1 cellular context compared by ENCODE assay signal in genomic region chr1:175853681-175854080, GRCh38.
TF ChIP-seq lines count a peak whose summit lies in the region.

No MANE protein-coding gene starts in this region.

TF ChIP-seq in HEK293T, 16 proteins besides CTCF, POLR2A, EP300 and RAD21 (continued from another document):
- TF ChIP-seq L3MBTL2 (conservative IDR thresholded peaks at IDR 0.05) (no peak), HDGF (IDR thresholded peaks at IDR 0.05; ENCODE audit: borderline replicate concordance) (no peak), FOXK2 (IDR thresholded peaks at IDR 0.05) (no peak), FOXM1 (IDR thresholded peaks at IDR 0.05; ENCODE audit: borderline replicate concordance) (no peak)
